1 cellular context compared by ENCODE assay signal in the genomic region with DNA sequence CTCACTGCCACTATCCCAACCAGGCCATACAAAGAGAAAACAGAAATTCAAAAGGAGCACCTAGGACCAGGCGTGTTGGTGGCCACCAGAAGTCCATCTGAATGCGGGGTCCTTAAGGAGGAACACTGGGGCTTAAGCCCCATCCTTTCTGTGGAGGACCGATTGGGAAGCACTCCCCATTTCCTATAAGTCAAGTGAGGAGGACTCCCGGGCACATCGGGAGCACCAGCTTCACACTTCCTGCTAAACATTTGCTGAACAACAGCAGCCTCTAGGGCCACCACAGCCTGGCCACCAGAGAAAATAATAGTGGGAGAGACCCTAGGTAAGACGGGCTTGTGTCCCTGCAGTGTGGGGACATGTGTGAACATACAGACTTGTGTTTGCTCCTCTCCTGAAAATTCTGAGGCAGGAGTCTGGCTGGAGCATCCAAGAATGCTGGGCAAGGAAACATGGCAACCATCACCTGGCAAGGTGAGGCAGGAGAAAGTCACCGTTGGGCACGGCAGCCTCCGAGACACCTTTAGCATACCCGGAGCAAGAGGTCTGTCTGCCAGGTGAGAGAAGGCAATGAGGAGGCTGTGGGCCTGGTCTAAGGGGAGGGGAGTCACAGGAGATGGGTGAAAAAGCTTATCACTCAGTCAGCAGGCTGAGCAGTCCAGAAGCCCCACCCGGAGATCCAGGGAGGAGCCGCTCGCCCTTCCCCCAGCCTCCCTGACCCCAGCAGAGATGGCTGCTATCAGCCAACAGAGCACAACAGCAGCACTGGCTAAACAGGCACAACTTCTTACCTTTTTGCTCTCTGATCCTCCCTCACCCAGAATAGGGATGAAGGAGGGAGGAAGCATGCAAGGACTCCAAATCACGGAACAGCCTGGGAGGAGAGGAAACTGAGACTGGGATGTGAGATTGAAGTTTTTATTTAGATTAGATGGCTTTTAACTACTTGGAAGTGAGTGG.
TF ChIP-seq lines count a peak whose summit lies in the region.

No MANE protein-coding gene starts in this region.

TF ChIP-seq in K562, 482 proteins besides CTCF, POLR2A, EP300 and RAD21 (continued from another document and continues in another):
- TF ChIP-seq, protein P1, sequence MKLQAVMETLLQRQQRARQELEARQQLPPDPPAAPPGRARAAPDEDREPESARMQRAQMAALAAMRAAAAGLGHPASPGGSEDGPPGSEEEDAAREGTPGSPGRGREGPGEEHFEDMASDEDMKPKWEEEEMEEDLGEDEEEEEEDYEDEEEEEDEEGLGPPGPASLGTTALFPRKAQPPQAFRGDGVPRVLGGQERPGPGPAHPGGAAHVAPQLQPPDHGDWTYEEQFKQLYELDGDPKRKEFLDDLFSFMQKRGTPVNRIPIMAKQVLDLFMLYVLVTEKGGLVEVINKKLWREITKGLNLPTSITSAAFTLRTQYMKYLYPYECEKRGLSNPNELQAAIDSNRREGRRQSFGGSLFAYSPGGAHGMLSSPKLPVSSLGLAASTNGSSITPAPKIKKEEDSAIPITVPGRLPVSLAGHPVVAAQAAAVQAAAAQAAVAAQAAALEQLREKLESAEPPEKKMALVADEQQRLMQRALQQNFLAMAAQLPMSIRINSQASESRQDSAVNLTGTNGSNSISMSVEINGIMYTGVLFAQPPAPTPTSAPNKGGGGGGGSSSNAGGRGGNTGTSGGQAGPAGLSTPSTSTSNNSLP (IDR thresholded peaks at IDR 0.05; ENCODE audit: borderline replicate concordance, low read depth, low read length): no peak
- TF ChIP-seq, protein P2, sequence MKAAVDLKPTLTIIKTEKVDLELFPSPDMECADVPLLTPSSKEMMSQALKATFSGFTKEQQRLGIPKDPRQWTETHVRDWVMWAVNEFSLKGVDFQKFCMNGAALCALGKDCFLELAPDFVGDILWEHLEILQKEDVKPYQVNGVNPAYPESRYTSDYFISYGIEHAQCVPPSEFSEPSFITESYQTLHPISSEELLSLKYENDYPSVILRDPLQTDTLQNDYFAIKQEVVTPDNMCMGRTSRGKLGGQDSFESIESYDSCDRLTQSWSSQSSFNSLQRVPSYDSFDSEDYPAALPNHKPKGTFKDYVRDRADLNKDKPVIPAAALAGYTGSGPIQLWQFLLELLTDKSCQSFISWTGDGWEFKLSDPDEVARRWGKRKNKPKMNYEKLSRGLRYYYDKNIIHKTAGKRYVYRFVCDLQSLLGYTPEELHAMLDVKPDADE (conservative IDR thresholded peaks at IDR 0.05; ENCODE audit: control insufficient read depth, low read depth, low read length): no peak
- TF ChIP-seq DPF2 (IDR thresholded peaks at IDR 0.05) (peak; percentile 74), MTA2 (IDR thresholded peaks at IDR 0.05; ENCODE audit: low read depth) (0 out of 2 replicates have a peak, but pooled peaks have one; percentile 15), PHTF2 (CRISPR knock-in tag; IDR thresholded peaks at IDR 0.05) (no peak), HDAC3 (IDR thresholded peaks at IDR 0.05; ENCODE audit: borderline replicate concordance, partially characterized antibody) (no peak), PCBP1 (IDR thresholded peaks at IDR 0.05; ENCODE audit: low read depth, low read length, poor library complexity, severe bottlenecking) (no peak), EGR1 (conservative IDR thresholded peaks at IDR 0.05) (no peak), NCOA4 (IDR thresholded peaks at IDR 0.05; ENCODE audit: partially characterized antibody) (no peak), TFAP4 (CRISPR knock-in tag; IDR thresholded peaks at IDR 0.05; ENCODE audit: borderline replicate concordance) (peak; percentile 68; the same call in 1 of the 2 replicates), ZNF717 (CRISPR knock-in tag; IDR thresholded peaks at IDR 0.05) (no peak), ZNF778 (CRISPR knock-in tag; IDR thresholded peaks at IDR 0.05) (no peak), CHD4 (IDR thresholded peaks at IDR 0.05; ENCODE audit: insufficient read depth, insufficient replicate concordance, low read depth, low read length, poor library complexity, severe bottlenecking) (no peak), RBM25 (IDR thresholded peaks at IDR 0.05; ENCODE audit: low read depth, low read length, severe bottlenecking) (no peak), LEF1 (IDR thresholded peaks at IDR 0.05) (peak; percentile 80), CBX5 (IDR thresholded peaks at IDR 0.05; ENCODE audit: borderline replicate concordance, low read depth) (no peak), ZZZ3 (IDR thresholded peaks at IDR 0.05) (no peak), ZBED1 (IDR thresholded peaks at IDR 0.05) (no peak), TCF7L2 (IDR thresholded peaks at IDR 0.05; ENCODE audit: low read depth, low read length) (no peak), PRPF4 (IDR thresholded peaks at IDR 0.05; ENCODE audit: insufficient read depth, low read depth, low read length, poor library complexity, severe bottlenecking) (no peak), MYC (IDR thresholded peaks at IDR 0.05; ENCODE audit: low read depth, low read length) (no peak), MYC (CRISPR knock-in tag; IDR thresholded peaks at IDR 0.05; ENCODE audit: borderline replicate concordance, low read depth) (no peak), CBFA2T2 (conservative IDR thresholded peaks at IDR 0.05) (peak; percentile 66), ZNF589 (CRISPR knock-in tag; IDR thresholded peaks at IDR 0.05; ENCODE audit: low read depth) (no peak), ZNF224 (CRISPR knock-in tag; IDR thresholded peaks at IDR 0.05) (no peak), RB1 (IDR thresholded peaks at IDR 0.05; ENCODE audit: low read depth) (0 out of 2 replicates have a peak, but pooled peaks have one; percentile 27), NCOR1 (IDR thresholded peaks at IDR 0.05) (peak; percentile 57; the same call in 1 of the 2 replicates), ZNF217 (CRISPR knock-in tag; IDR thresholded peaks at IDR 0.05) (no peak), NR2F6 (CRISPR knock-in tag; IDR thresholded peaks at IDR 0.05) (no peak), ZBTB9 (CRISPR knock-in tag; IDR thresholded peaks at IDR 0.05) (no peak), TAL1 (IDR thresholded peaks at IDR 0.05) (peak; percentile 64; the same call in 1 of the 2 replicates), DNMT1 (IDR thresholded peaks at IDR 0.05) (no peak), MEIS2 (IDR thresholded peaks at IDR 0.05; ENCODE audit: partially characterized antibody) (peak; percentile 24), MTF1 (CRISPR knock-in tag; IDR thresholded peaks at IDR 0.05; ENCODE audit: borderline replicate concordance) (no peak)
- TF ChIP-seq, protein P3, sequence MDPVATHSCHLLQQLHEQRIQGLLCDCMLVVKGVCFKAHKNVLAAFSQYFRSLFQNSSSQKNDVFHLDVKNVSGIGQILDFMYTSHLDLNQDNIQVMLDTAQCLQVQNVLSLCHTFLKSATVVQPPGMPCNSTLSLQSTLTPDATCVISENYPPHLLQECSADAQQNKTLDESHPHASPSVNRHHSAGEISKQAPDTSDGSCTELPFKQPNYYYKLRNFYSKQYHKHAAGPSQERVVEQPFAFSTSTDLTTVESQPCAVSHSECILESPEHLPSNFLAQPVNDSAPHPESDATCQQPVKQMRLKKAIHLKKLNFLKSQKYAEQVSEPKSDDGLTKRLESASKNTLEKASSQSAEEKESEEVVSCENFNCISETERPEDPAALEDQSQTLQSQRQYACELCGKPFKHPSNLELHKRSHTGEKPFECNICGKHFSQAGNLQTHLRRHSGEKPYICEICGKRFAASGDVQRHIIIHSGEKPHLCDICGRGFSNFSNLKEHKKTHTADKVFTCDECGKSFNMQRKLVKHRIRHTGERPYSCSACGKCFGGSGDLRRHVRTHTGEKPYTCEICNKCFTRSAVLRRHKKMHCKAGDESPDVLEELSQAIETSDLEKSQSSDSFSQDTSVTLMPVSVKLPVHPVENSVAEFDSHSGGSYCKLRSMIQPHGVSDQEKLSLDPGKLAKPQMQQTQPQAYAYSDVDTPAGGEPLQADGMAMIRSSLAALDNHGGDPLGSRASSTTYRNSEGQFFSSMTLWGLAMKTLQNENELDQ (CRISPR knock-in tag; IDR thresholded peaks at IDR 0.05; ENCODE audit: borderline replicate concordance): no peak
- TF ChIP-seq, protein P4, sequence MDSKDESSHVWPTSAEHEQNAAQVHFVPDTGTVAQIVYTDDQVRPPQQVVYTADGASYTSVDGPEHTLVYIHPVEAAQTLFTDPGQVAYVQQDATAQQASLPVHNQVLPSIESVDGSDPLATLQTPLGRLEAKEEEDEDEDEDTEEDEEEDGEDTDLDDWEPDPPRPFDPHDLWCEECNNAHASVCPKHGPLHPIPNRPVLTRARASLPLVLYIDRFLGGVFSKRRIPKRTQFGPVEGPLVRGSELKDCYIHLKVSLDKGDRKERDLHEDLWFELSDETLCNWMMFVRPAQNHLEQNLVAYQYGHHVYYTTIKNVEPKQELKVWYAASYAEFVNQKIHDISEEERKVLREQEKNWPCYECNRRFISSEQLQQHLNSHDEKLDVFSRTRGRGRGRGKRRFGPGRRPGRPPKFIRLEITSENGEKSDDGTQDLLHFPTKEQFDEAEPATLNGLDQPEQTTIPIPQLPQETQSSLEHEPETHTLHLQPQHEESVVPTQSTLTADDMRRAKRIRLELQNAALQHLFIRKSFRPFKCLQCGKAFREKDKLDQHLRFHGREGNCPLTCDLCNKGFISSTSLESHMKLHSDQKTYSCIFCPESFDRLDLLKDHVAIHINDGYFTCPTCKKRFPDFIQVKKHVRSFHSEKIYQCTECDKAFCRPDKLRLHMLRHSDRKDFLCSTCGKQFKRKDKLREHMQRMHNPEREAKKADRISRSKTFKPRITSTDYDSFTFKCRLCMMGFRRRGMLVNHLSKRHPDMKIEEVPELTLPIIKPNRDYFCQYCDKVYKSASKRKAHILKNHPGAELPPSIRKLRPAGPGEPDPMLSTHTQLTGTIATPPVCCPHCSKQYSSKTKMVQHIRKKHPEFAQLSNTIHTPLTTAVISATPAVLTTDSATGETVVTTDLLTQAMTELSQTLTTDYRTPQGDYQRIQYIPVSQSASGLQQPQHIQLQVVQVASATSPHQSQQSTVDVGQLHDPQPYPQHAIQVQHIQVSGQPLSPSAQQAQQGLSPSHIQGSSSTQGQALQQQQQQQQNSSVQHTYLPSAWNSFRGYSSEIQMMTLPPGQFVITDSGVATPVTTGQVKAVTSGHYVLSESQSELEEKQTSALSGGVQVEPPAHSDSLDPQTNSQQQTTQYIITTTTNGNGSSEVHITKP (IDR thresholded peaks at IDR 0.05; ENCODE audit: partially characterized antibody): no peak
- TF ChIP-seq, protein P5, sequence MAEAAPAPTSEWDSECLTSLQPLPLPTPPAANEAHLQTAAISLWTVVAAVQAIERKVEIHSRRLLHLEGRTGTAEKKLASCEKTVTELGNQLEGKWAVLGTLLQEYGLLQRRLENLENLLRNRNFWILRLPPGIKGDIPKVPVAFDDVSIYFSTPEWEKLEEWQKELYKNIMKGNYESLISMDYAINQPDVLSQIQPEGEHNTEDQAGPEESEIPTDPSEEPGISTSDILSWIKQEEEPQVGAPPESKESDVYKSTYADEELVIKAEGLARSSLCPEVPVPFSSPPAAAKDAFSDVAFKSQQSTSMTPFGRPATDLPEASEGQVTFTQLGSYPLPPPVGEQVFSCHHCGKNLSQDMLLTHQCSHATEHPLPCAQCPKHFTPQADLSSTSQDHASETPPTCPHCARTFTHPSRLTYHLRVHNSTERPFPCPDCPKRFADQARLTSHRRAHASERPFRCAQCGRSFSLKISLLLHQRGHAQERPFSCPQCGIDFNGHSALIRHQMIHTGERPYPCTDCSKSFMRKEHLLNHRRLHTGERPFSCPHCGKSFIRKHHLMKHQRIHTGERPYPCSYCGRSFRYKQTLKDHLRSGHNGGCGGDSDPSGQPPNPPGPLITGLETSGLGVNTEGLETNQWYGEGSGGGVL (CRISPR knock-in tag; IDR thresholded peaks at IDR 0.05): no peak
